Comparison of ENCODE assay signal across 20 cellular contexts in the genomic region with DNA sequence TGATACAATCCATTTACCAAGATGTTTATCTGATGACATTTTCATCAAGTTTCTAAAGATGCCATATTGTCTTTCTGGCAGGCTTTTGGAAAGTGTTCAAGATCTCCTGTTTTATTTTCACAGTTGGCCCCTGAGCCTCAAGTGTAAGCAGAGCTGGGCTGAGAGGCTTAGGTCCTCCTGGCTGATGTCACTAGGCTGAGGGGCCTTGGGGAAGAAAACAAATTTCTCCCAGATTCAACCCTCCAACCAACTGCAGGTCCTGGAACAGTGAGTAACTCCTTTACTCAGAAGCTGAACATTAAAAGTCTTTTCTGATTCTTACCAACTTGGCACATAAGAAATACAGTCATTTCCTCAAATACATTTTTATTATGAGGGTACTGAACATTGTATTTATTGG. TPM values are rescaled to one million over a fixed set of nuclear protein-coding genes. Genes with fewer than 3 reads are reported as not detected.
DNase-seq lines count a peak whose midpoint lies in the region; ATAC-seq lines count a peak whose summit lies in the region.
"Had no signal": no experiment of that assay in that cellular context is flagged by ENCODE, and none has a peak within 500 bp of the region (broad histone marks: within the 10 kb centered on the region; RNA-seq: fewer than 3 reads in every experiment).

No MANE protein-coding gene starts in this region.

- intact Hi-C loops in activated CD4-positive, alpha-beta T cell treated with anti-CD3 and anti-CD28 coated beads for 36 hours (cut with DNase I, micrococcal nuclease): no loop called here

- DNase-seq in activated CD4-positive, alpha-beta T cell treated with anti-CD3 and anti-CD28 coated beads for 36 hours: no peak
- no peak for DNase-seq in activated CD4-positive, alpha-beta T cell treated with anti-CD3 and anti-CD28 coated beads, Interleukin-2, amount 10 ng/mL, durations not matched to agents 7 days and 5 days
- DNase-seq in activated T-cell treated with anti-CD3 and anti-CD28 coated beads, Interleukin-2, amount 50 U/mL, for 72 hours: no peak
- DNase-seq in activated T-cell treated with anti-CD3 and anti-CD28 coated beads, Interleukin-2, amount 50 U/mL, for 48 hours: no peak
- DNase-seq in activated naive CD8-positive, alpha-beta T cell treated with anti-CD3 and anti-CD28 coated beads for 36 hours: no peak
- no peak for DNase-seq in stimulated activated naive CD8-positive, alpha-beta T cell treated with anti-CD3 and anti-CD28 coated beads, Interleukin-15, amount 100 ng/mL, for 72 hours
- DNase-seq: Calu3; CD8-positive, alpha-beta memory T cell; DMS153; KBM-7; NCI-H1092; NCI-H1436; NCI-H187 treated with DMSO at 0.1 percent for 48 hours; NCI-H2107; NCI-H446 treated with DMSO at 0.1 percent for 48 hours; NCI-H526 treated with DMSO at 0.1 percent for 48 hours had no signal

- H3K36me3 Mint-ChIP-seq in activated CD4-positive, alpha-beta T cell treated with anti-CD3 and anti-CD28 coated beads for 36 hours (ENCODE audit: low read depth): no peaks in the 10 kb centered on the region
- peaks cover 3% of the 10 kb centered on the region for H3K36me3 Mint-ChIP-seq in activated CD4-positive, alpha-beta T cell treated with anti-CD3 and anti-CD28 coated beads, Interleukin-2, amount 10 ng/mL, durations not matched to agents 7 days and 5 days (ENCODE audit: low read depth)
- no peaks in the 10 kb centered on the region for H3K36me3 Mint-ChIP-seq in activated T-cell treated with anti-CD3 and anti-CD28 coated beads, Interleukin-2, amount 50 U/mL, for 72 hours (ENCODE audit: insufficient read depth in 2 of 2)
- no peaks in the 10 kb centered on the region for H3K36me3 Mint-ChIP-seq in activated naive CD8-positive, alpha-beta T cell treated with anti-CD3 and anti-CD28 coated beads for 36 hours
- H3K36me3 Mint-ChIP-seq: CD8-positive, alpha-beta memory T cell had no signal

- POLR2A ChIA-PET in activated CD4-positive, alpha-beta T cell treated with anti-CD3 and anti-CD28 coated beads for 36 hours (lab: Charles Lee): no interaction called here
- POLR2A ChIA-PET in activated CD4-positive, alpha-beta T cell treated with anti-CD3 and anti-CD28 coated beads, Interleukin-2, amount 10 ng/mL, durations not matched to agents 7 days and 5 days (lab: Charles Lee): no interaction called here

- H3K27me3 Mint-ChIP-seq in activated CD4-positive, alpha-beta T cell treated with anti-CD3 and anti-CD28 coated beads for 36 hours: peaks cover 1% of the 10 kb centered on the region
- peaks cover 7% of the 10 kb centered on the region for H3K27me3 Mint-ChIP-seq in activated CD4-positive, alpha-beta T cell treated with anti-CD3 and anti-CD28 coated beads, Interleukin-2, amount 10 ng/mL, durations not matched to agents 7 days and 5 days
- peaks cover 7% of the 10 kb centered on the region for H3K27me3 Mint-ChIP-seq in activated T-cell treated with anti-CD3 and anti-CD28 coated beads, Interleukin-2, amount 50 U/mL, for 72 hours (ENCODE audit: low read depth)
- H3K27me3 Mint-ChIP-seq in activated naive CD8-positive, alpha-beta T cell treated with anti-CD3 and anti-CD28 coated beads for 36 hours: peaks cover 11% of the 10 kb centered on the region
- peaks cover 6% of the 10 kb centered on the region for H3K27me3 Mint-ChIP-seq in stimulated activated naive CD8-positive, alpha-beta T cell treated with anti-CD3 and anti-CD28 coated beads, Interleukin-15, amount 100 ng/mL, for 72 hours
- H3K27me3 Mint-ChIP-seq: CD8-positive, alpha-beta memory T cell had no signal

- peak overlapping the region; percentile 79 for H3K27ac Mint-ChIP-seq in activated CD4-positive, alpha-beta T cell treated with anti-CD3 and anti-CD28 coated beads for 36 hours
- H3K27ac Mint-ChIP-seq in activated CD4-positive, alpha-beta T cell treated with anti-CD3 and anti-CD28 coated beads, Interleukin-2, amount 10 ng/mL, durations not matched to agents 7 days and 5 days: no peak overlapping the region
- peak overlapping the region; percentile 81 for H3K27ac Mint-ChIP-seq in activated T-cell treated with anti-CD3 and anti-CD28 coated beads, Interleukin-2, amount 50 U/mL, for 72 hours
- peak overlapping the region; percentile 59 for H3K27ac Mint-ChIP-seq in activated naive CD8-positive, alpha-beta T cell treated with anti-CD3 and anti-CD28 coated beads for 36 hours
- H3K27ac Mint-ChIP-seq in stimulated activated naive CD8-positive, alpha-beta T cell treated with anti-CD3 and anti-CD28 coated beads, Interleukin-15, amount 100 ng/mL, for 72 hours: peak overlapping the region; percentile 59 to 92
- H3K27ac Mint-ChIP-seq: CD8-positive, alpha-beta memory T cell; GM23338 had no signal

- peaks cover 35% of the 10 kb centered on the region for H3K4me1 Mint-ChIP-seq in activated CD4-positive, alpha-beta T cell treated with anti-CD3 and anti-CD28 coated beads for 36 hours
- H3K4me1 Mint-ChIP-seq in activated CD4-positive, alpha-beta T cell treated with anti-CD3 and anti-CD28 coated beads, Interleukin-2, amount 10 ng/mL, durations not matched to agents 7 days and 5 days: peaks cover 34% of the 10 kb centered on the region
- H3K4me1 Mint-ChIP-seq in activated T-cell treated with anti-CD3 and anti-CD28 coated beads, Interleukin-2, amount 50 U/mL, for 72 hours (ENCODE audit: low read depth): peaks cover 78% of the 10 kb centered on the region
- peaks cover 50% of the 10 kb centered on the region for H3K4me1 Mint-ChIP-seq in activated naive CD8-positive, alpha-beta T cell treated with anti-CD3 and anti-CD28 coated beads for 36 hours
- H3K4me1 Mint-ChIP-seq in stimulated activated naive CD8-positive, alpha-beta T cell treated with anti-CD3 and anti-CD28 coated beads, Interleukin-15, amount 100 ng/mL, for 72 hours: peaks cover 78% of the 10 kb centered on the region
- H3K4me1 Mint-ChIP-seq: GM23338 had no signal

- CTCF ChIA-PET in activated CD4-positive, alpha-beta T cell treated with anti-CD3 and anti-CD28 coated beads for 36 hours (lab: Charles Lee): interaction anchor here (0.6 to 1.4 kb wide), 4 partner anchors 12 to 60 kb away, joined by 3 to 4 read pairs (median 4); no protein-coding TSS in a partner anchor
- CTCF ChIA-PET in activated CD4-positive, alpha-beta T cell treated with anti-CD3 and anti-CD28 coated beads, Interleukin-2, amount 10 ng/mL, durations not matched to agents 7 days and 5 days (lab: Charles Lee): interaction anchor here (1.0 to 1.1 kb wide), 3 partner anchors 9 to 56 kb away, joined by 3 to 5 read pairs (median 4); no protein-coding TSS in a partner anchor

- no peak overlapping the region for H3K4me3 Mint-ChIP-seq in activated CD4-positive, alpha-beta T cell treated with anti-CD3 and anti-CD28 coated beads for 36 hours
- no peak overlapping the region for H3K4me3 Mint-ChIP-seq in activated CD4-positive, alpha-beta T cell treated with anti-CD3 and anti-CD28 coated beads, Interleukin-2, amount 10 ng/mL, durations not matched to agents 7 days and 5 days
- H3K4me3 Mint-ChIP-seq in activated T-cell treated with anti-CD3 and anti-CD28 coated beads, Interleukin-2, amount 50 U/mL, for 72 hours: peak overlapping the region in 1 of 2 donors; percentile 51
- no peak overlapping the region for H3K4me3 Mint-ChIP-seq in activated naive CD8-positive, alpha-beta T cell treated with anti-CD3 and anti-CD28 coated beads for 36 hours
- H3K4me3 Mint-ChIP-seq in stimulated activated naive CD8-positive, alpha-beta T cell treated with anti-CD3 and anti-CD28 coated beads, Interleukin-15, amount 100 ng/mL, for 72 hours: peak overlapping the region; percentile 39 to 40
- H3K4me3 Mint-ChIP-seq: CD8-positive, alpha-beta memory T cell; GM23338 had no signal

- no peaks in the 10 kb centered on the region for H3K9me3 Mint-ChIP-seq in activated CD4-positive, alpha-beta T cell treated with anti-CD3 and anti-CD28 coated beads for 36 hours (ENCODE audit: low read depth)
- no peaks in the 10 kb centered on the region for H3K9me3 Mint-ChIP-seq in activated CD4-positive, alpha-beta T cell treated with anti-CD3 and anti-CD28 coated beads, Interleukin-2, amount 10 ng/mL, durations not matched to agents 7 days and 5 days
- H3K9me3 Mint-ChIP-seq in activated T-cell treated with anti-CD3 and anti-CD28 coated beads, Interleukin-2, amount 50 U/mL, for 72 hours: no peaks in the 10 kb centered on the region
- no peaks in the 10 kb centered on the region for H3K9me3 Mint-ChIP-seq in activated naive CD8-positive, alpha-beta T cell treated with anti-CD3 and anti-CD28 coated beads for 36 hours
- H3K9me3 Mint-ChIP-seq in stimulated activated naive CD8-positive, alpha-beta T cell treated with anti-CD3 and anti-CD28 coated beads, Interleukin-15, amount 100 ng/mL, for 72 hours: no peaks in the 10 kb centered on the region
- H3K9me3 Mint-ChIP-seq: CD8-positive, alpha-beta memory T cell; GM23338 had no signal

- peak; percentile 45 for ATAC-seq in activated CD4-positive, alpha-beta T cell treated with anti-CD3 and anti-CD28 coated beads for 36 hours
- ATAC-seq in activated T-cell treated with anti-CD3 and anti-CD28 coated beads, Interleukin-2, amount 50 U/mL, for 72 hours (replicated peaks in 1 of 2): peak; percentile 62 to 72
- ATAC-seq in stimulated activated naive CD8-positive, alpha-beta T cell treated with anti-CD3 and anti-CD28 coated beads, Interleukin-15, amount 100 ng/mL, for 72 hours: peak; percentile 46
- no peak for ATAC-seq in GM21576 (IDR thresholded peaks at IDR 0.05; ENCODE audit: unreplicated experiment)
- ATAC-seq: GM23338, Right ventricle myocardium inferior had no signal

RNA-seq across cellular contexts. Expression of a gene that starts 14.9 kb away (rescaled TPM):
- total RNA-seq in activated CD4-positive, alpha-beta T cell treated with anti-CD3 and anti-CD28 coated beads for 36 hours: under 1 TPM; 0.26 to 0.27 TPM
- under 1 TPM in 1 of 2 experiments, not detected in 1; 0.12 TPM for total RNA-seq in activated CD4-positive, alpha-beta T cell treated with anti-CD3 and anti-CD28 coated beads, Interleukin-2, amount 10 ng/mL, durations not matched to agents 7 days and 5 days
- total RNA-seq in activated T-cell treated with anti-CD3 and anti-CD28 coated beads, Interleukin-2, amount 50 U/mL, for 72 hours: 1 to 10 TPM; 1.6 to 2.2 TPM
- under 1 TPM; 0.10 to 0.18 TPM for total RNA-seq in activated naive CD8-positive, alpha-beta T cell treated with anti-CD3 and anti-CD28 coated beads for 36 hours
- total RNA-seq: Calu3, G401, GM23338 had no signal

RNA-seq across cellular contexts. Expression of a gene that starts 59.1 kb away (rescaled TPM):
- total RNA-seq in activated CD4-positive, alpha-beta T cell treated with anti-CD3 and anti-CD28 coated beads for 36 hours: 10 to 100 TPM; 22.4 to 23.4 TPM
- total RNA-seq in activated CD4-positive, alpha-beta T cell treated with anti-CD3 and anti-CD28 coated beads, Interleukin-2, amount 10 ng/mL, durations not matched to agents 7 days and 5 days: 10 to 100 TPM; 19.2 to 22.1 TPM
- 10 to 100 TPM; 56.5 to 68.0 TPM for total RNA-seq in activated T-cell treated with anti-CD3 and anti-CD28 coated beads, Interleukin-2, amount 50 U/mL, for 72 hours
- 10 to 100 TPM; 20.6 to 21.8 TPM for total RNA-seq in activated naive CD8-positive, alpha-beta T cell treated with anti-CD3 and anti-CD28 coated beads for 36 hours
- total RNA-seq: G401 had no signal

Comparison
In these comparisons a context has a peak if more than half of its experiments do, and no peak if none do; other contexts are left out.
1. H3K4me3 Mint-ChIP-seq: peak in stimulated activated naive CD8-positive, alpha-beta T cell treated with anti-CD3 and anti-CD28 coated beads, Interleukin-15, amount 100 ng/mL, for 72 hours (2 of 2); none in activated CD4-positive, alpha-beta T cell treated with anti-CD3 and anti-CD28 coated beads for 36 hours (single experiment), activated CD4-positive, alpha-beta T cell treated with anti-CD3 and anti-CD28 coated beads, Interleukin-2, amount 10 ng/mL, durations not matched to agents 7 days and 5 days (single experiment) and activated naive CD8-positive, alpha-beta T cell treated with anti-CD3 and anti-CD28 coated beads for 36 hours (single experiment).